Comparison of ENCODE assay signal across 8 cellular contexts in the genomic region with DNA sequence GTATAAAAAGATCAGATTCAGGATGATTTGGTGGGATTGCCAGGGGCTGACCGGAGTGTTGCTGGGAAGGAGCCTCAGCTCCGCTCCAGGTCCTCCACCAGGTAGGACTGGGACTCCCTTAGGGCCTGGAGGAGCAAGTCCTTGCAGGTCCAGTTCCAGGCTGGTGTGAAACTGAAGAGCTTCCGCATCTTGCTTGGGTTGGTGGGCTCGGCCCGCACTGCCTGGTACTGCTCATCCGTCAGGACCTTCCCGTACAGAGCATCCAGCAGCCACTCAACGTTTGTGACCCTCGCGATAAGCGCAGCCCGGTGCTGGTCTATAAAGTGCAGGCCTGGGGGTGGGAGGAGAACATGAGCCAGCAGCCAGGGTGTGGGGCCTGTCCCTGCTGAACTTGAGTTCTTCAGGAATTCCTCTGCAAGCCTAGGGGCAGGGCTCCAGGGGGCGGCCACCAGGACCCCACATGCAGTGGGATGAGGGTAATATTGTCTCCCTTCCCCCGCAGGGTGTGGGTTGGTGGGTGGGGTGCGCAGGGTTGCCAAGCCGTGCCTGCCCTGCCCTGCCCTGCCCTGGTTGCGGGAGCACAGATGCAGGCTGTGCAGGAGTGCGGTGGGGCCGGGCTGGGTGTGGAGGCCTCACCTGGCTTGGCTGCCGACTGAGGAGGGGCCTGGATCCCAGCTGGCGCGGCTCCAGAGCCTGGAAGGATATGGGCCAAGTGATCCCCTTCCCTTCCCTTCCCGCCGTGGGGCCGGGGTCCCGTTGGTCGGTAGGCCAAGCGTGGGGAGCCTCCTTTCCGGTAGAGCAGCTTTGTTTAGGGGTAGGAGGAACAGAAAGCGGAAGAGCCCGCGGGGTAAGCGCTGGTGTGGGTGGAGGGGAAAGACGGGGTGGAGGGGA. TPM values are rescaled to one million over a fixed set of nuclear protein-coding genes. Genes with fewer than 3 reads are reported as not detected.
DNase-seq lines count a peak whose midpoint lies in the region; ATAC-seq, FAIRE-seq and TF ChIP-seq lines count a peak whose summit lies in the region.

No MANE protein-coding gene starts in this region.

- FAIRE-seq in frontal cortex (lab: Jason Lieb, UNC): no peak

- intact Hi-C loops in activated naive CD4-positive, alpha-beta T cell treated with anti-CD3 and anti-CD28 coated beads for 36 hours (cut with micrococcal nuclease): loop anchor here (2.0 to 10.0 kb wide), 4 partner anchors 21 to 241 kb away; a partner anchor contains a TSS
- intact Hi-C loops in left cardiac atrium (cut with DNase I) (no loop called here), prostate gland (cut with DNase I) (no loop called here)

- TF ChIP-seq CTCF in NB4 (IDR thresholded peaks at IDR 0.05; ENCODE audit: low read depth, low read length) (no peak), prostate gland (IDR thresholded peaks at IDR 0.05) (no peak)

- TF ChIP-seq POLR2A in NB4 (IDR thresholded peaks at IDR 0.05; ENCODE audit: extremely low read depth, insufficient read length) (peak; percentile 45), prostate gland (IDR thresholded peaks at IDR 0.05) (no peak)

- CTCF ChIA-PET in activated naive CD4-positive, alpha-beta T cell treated with anti-CD3 and anti-CD28 coated beads for 36 hours (lab: Charles Lee): interaction anchor here (0.5 to 2.1 kb wide), 12 partner anchors 9 to 260 kb away, joined by 3 to 8 read pairs (median 4); a partner anchor contains a TSS

- peak; percentile 59 for ATAC-seq in GM21528 (IDR thresholded peaks at IDR 0.05; ENCODE audit: low FRiP score, unreplicated experiment)
- peak; percentile 68 to 72 for ATAC-seq in left cardiac atrium
- ATAC-seq in GM18873 (IDR thresholded peaks at IDR 0.05; ENCODE audit: low FRiP score, unreplicated experiment): no peak

- H3K36me3 Mint-ChIP-seq in activated naive CD4-positive, alpha-beta T cell treated with anti-CD3 and anti-CD28 coated beads for 36 hours (ENCODE audit: low read depth): peaks cover 9% of the 10 kb centered on the region

- H3K27me3 Mint-ChIP-seq in activated naive CD4-positive, alpha-beta T cell treated with anti-CD3 and anti-CD28 coated beads for 36 hours (ENCODE audit: low read depth): no peaks in the 10 kb centered on the region

- peak overlapping the region; percentile 47 to 78 for H3K27ac ChIP-seq in prostate gland

- H3K9me3 ChIP-seq in prostate gland: no peaks in the 10 kb centered on the region

- H3K4me3 Mint-ChIP-seq in activated naive CD4-positive, alpha-beta T cell treated with anti-CD3 and anti-CD28 coated beads for 36 hours: peak overlapping the region; percentile 71

- DNase-seq in Daoy (ENCODE audit: low read depth) (peak; percentile 20), NB4 (ENCODE audit: low read depth) (peak; percentile 90), left cardiac atrium (peak; percentile 48), prostate gland (ENCODE audit: low spot score) (no peak), frontal cortex (ENCODE audit: low spot score in 2 of 2) (no peak)
- DNase-seq in activated naive CD4-positive, alpha-beta T cell treated with anti-CD3 and anti-CD28 coated beads for 36 hours: peak; percentile 29

- H3K4me1 Mint-ChIP-seq in activated naive CD4-positive, alpha-beta T cell treated with anti-CD3 and anti-CD28 coated beads for 36 hours (ENCODE audit: low read depth): peaks cover 46% of the 10 kb centered on the region

- no peak overlapping the region for H3K27ac Mint-ChIP-seq in activated naive CD4-positive, alpha-beta T cell treated with anti-CD3 and anti-CD28 coated beads for 36 hours

- H3K27me3 ChIP-seq in prostate gland (replicated peaks; ENCODE audit: insufficient read depth): no peaks in the 10 kb centered on the region

- no peaks in the 10 kb centered on the region for H3K9me3 Mint-ChIP-seq in activated naive CD4-positive, alpha-beta T cell treated with anti-CD3 and anti-CD28 coated beads for 36 hours

- WGBS in prostate gland: 11% methylated on average over 28 of the region's 34 CpGs

- no peaks in the 10 kb centered on the region for H3K4me1 ChIP-seq in prostate gland (replicated peaks)

- no peaks in the 10 kb centered on the region for H3K36me3 ChIP-seq in prostate gland

- H3K4me3 ChIP-seq in NB4 (ENCODE audit: low read depth, low read length): peak overlapping the region; percentile 83
- peak overlapping the region; percentile 53 to 61 for H3K4me3 ChIP-seq in prostate gland

RNA-seq across cellular contexts. Expression of a gene that starts 0.8 kb away (rescaled TPM):
- 14.7 and 23.3 TPM in 2 replicates for total RNA-seq in Daoy (2014; rRNA removed; shearing (Covaris generic))
- 1 to 10 TPM; 2.4 to 2.5 TPM for total RNA-seq in activated naive CD4-positive, alpha-beta T cell treated with anti-CD3 and anti-CD28 coated beads for 36 hours
- total RNA-seq in left cardiac atrium (10 to 100 TPM; 10.8 to 19.1 TPM), prostate gland (10 to 100 TPM; 27.2 to 51.6 TPM), frontal cortex (1.6 TPM)

RNA-seq across cellular contexts. Expression of a gene that starts 12.2 kb away (rescaled TPM):
- total RNA-seq in Daoy (2014; rRNA removed; shearing (Covaris generic)): not detected in 2 replicates
- total RNA-seq in activated naive CD4-positive, alpha-beta T cell treated with anti-CD3 and anti-CD28 coated beads for 36 hours: not detected
- total RNA-seq in left cardiac atrium: under 1 TPM; 0.44 to 0.47 TPM
- 1 to 10 TPM in 1 of 2 donors, under 1 TPM in 1; 0.23 to 3.9 TPM for total RNA-seq in prostate gland
- 1.2 TPM for total RNA-seq in frontal cortex

RNA-seq across cellular contexts. Expression of a gene that starts 15.2 kb away (rescaled TPM):
- not detected in 2 replicates for total RNA-seq in Daoy (2014; rRNA removed; shearing (Covaris generic))
- total RNA-seq in activated naive CD4-positive, alpha-beta T cell treated with anti-CD3 and anti-CD28 coated beads for 36 hours: not detected
- total RNA-seq in left cardiac atrium (not detected), prostate gland (not detected), frontal cortex (0.41 TPM)

RNA-seq across cellular contexts. Expression of a gene that starts 21.8 kb away (rescaled TPM):
- total RNA-seq in Daoy (2014; rRNA removed; shearing (Covaris generic)): 28.8 and 32.1 TPM in 2 replicates
- total RNA-seq in activated naive CD4-positive, alpha-beta T cell treated with anti-CD3 and anti-CD28 coated beads for 36 hours: 100 to 1,000 TPM; 424 to 435 TPM
- total RNA-seq in left cardiac atrium (100 to 1,000 TPM in 1 of 2 donors, 10 to 100 TPM in 1; 99.5 to 192 TPM), prostate gland (10 to 100 TPM; 48.6 to 87.5 TPM), frontal cortex (36.3 TPM)

RNA-seq across cellular contexts. Expression of a gene that starts 51.9 kb away (rescaled TPM):
- total RNA-seq in Daoy (2014; rRNA removed; shearing (Covaris generic)): 0.17 and 0.18 TPM in 2 replicates
- total RNA-seq in activated naive CD4-positive, alpha-beta T cell treated with anti-CD3 and anti-CD28 coated beads for 36 hours: under 1 TPM; 0.93 to 0.99 TPM
- 1 to 10 TPM; 3.0 to 4.2 TPM for total RNA-seq in left cardiac atrium
- 1 to 10 TPM; 4.3 to 4.7 TPM for total RNA-seq in prostate gland
- total RNA-seq in frontal cortex: 1.6 TPM

Comparison
In these comparisons a context has a peak if more than half of its experiments do, and no peak if none do; other contexts are left out.
1. DNase-seq: peak in Daoy (single experiment), NB4 (single experiment), activated naive CD4-positive, alpha-beta T cell treated with anti-CD3 and anti-CD28 coated beads for 36 hours (single experiment) and left cardiac atrium (single experiment); none in prostate gland (single experiment) and frontal cortex (0 of 2).